19 cellular contexts compared by ENCODE assay signal in the genomic region with DNA sequence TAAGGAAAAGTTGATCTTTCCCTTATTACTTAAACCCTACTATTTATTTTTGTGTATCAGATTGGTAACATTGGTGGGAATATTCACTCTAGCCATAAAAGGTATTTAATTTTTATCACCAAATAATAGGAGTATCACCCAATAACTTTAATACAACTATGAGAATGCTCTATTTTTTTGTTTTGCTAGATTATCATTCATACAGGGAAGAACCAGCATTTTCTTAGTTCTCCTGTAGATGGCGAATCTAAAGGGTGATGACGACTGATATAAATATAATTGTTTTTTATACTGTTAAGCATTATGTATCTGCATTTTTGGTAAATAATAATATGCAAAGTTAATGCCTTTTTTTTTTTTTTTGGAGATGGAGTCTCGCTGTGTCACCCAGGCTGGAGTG. TPM values are rescaled to one million over a fixed set of nuclear protein-coding genes. Genes with fewer than 3 reads are reported as not detected.
DNase-seq lines count a peak whose midpoint lies in the region; ATAC-seq and TF ChIP-seq lines count a peak whose summit lies in the region.
"Had no signal": no experiment of that assay in that cellular context is flagged by ENCODE, and none has a peak within 500 bp of the region (broad histone marks: within the 10 kb centered on the region; RNA-seq: fewer than 3 reads in every experiment).

No MANE protein-coding gene starts in this region.

- H3K36me3 ChIP-seq in A673 (ENCODE audit: insufficient read depth, low read length, poor library complexity, severe bottlenecking) (no peaks in the 10 kb centered on the region), GM23248 (ENCODE audit: low read depth) (no peaks in the 10 kb centered on the region), SK-N-SH (replicated peaks in 1 of 2; ENCODE audit: control insufficient read depth in 1 of 2, insufficient read depth in 2 of 2, low read length in 1 of 2) (no peaks in the 10 kb centered on the region)
- H3K36me3 ChIP-seq: BLaER1 treated with 17β-estradiol and CSF1 and Interleukin-3, amounts not matched to agents 10 nM and 100 nM; Peyer's patch had no signal

- no peaks in the 10 kb centered on the region for H3K4me1 Mint-ChIP-seq in activated naive CD4-positive, alpha-beta T cell treated with anti-CD3 and anti-CD28 coated beads, Interleukin-2, amount 10 ng/mL, durations not matched to agents 7 days and 5 days
- H3K4me1 Mint-ChIP-seq: activated CD4-positive, alpha-beta T cell treated with anti-CD3 and anti-CD28 coated beads, Interleukin-2, amount 10 ng/mL, durations not matched to agents 7 days and 5 days had no signal

- H3K9me3 ChIP-seq in A673 (ENCODE audit: low read depth, low read length, poor library complexity, severe bottlenecking) (no peaks in the 10 kb centered on the region), GM23248 (ENCODE audit: low read depth) (no peaks in the 10 kb centered on the region), SK-N-SH (no peaks in the 10 kb centered on the region)
- H3K9me3 ChIP-seq: BLaER1 treated with 17β-estradiol and CSF1 and Interleukin-3, amounts not matched to agents 10 nM and 100 nM; Peyer's patch; psoas muscle had no signal

- no peaks in the 10 kb centered on the region for H3K9me2 ChIP-seq in GM23248 (ENCODE audit: insufficient read depth)
- no peaks in the 10 kb centered on the region for H3K9me2 ChIP-seq in SK-N-SH

- H3K27me3 Mint-ChIP-seq in activated naive CD4-positive, alpha-beta T cell treated with anti-CD3 and anti-CD28 coated beads, Interleukin-2, amount 10 ng/mL, durations not matched to agents 7 days and 5 days, result no peaks in the 10 kb centered on the region
- H3K27me3 Mint-ChIP-seq: activated CD4-positive, alpha-beta T cell treated with anti-CD3 and anti-CD28 coated beads, Interleukin-2, amount 10 ng/mL, durations not matched to agents 7 days and 5 days had no signal

- no peaks in the 10 kb centered on the region for H4K20me1 ChIP-seq in GM23248 (ENCODE audit: insufficient read depth)
- H4K20me1 ChIP-seq in SK-N-SH (ENCODE audit: insufficient read depth), result no peaks in the 10 kb centered on the region
- H4K20me1 ChIP-seq: BLaER1 treated with 17β-estradiol and CSF1 and Interleukin-3, amounts not matched to agents 10 nM and 100 nM had no signal

- no peaks in the 10 kb centered on the region for H3F3A ChIP-seq in GM23248 (ENCODE audit: insufficient read depth)
- no peaks in the 10 kb centered on the region for H3F3A ChIP-seq in SK-N-SH (replicated peaks; ENCODE audit: insufficient read depth)

- 88% methylated on average over 3 of the region's 3 CpGs for WGBS in GM23248 (ENCODE audit: low coverage in 1 of 2, low lambda C conversion rate in 2 of 2, missing lambda C conversion rate in 2 of 2), 2 experiments
- WGBS in SK-N-SH (ENCODE audit: low lambda C conversion rate), result 86% methylated on average over 3 of the region's 3 CpGs

- H3K27ac Mint-ChIP-seq in activated naive CD4-positive, alpha-beta T cell treated with anti-CD3 and anti-CD28 coated beads, Interleukin-2, amount 10 ng/mL, durations not matched to agents 7 days and 5 days, result no peak overlapping the region
- H3K27ac Mint-ChIP-seq: activated CD4-positive, alpha-beta T cell treated with anti-CD3 and anti-CD28 coated beads, Interleukin-2, amount 10 ng/mL, durations not matched to agents 7 days and 5 days; activated T-helper 2 cell treated with anti-CD3 and anti-CD28 coated beads, Interferon-gamma antibody, Interleukin-2, Interleukin-4, amounts not matched to agents 10 μg/mL and 5 μg/mL and 100 μg/mL, durations not matched to agents 14 hours and 24 hours and 36 hours had no signal

- H3K27ac ChIP-seq in A673 (ENCODE audit: low read depth, low read length, poor library complexity, severe bottlenecking) (no peak overlapping the region), GM23248 (no peak overlapping the region), SK-N-SH (ENCODE audit: low read depth in 2 of 2, low read length in 1 of 2) (no peak overlapping the region)
- H3K27ac ChIP-seq: BLaER1 treated with 17β-estradiol and CSF1 and Interleukin-3, amounts not matched to agents 10 nM and 100 nM; Peyer's patch; psoas muscle had no signal

- no peaks in the 10 kb centered on the region for H3K36me3 Mint-ChIP-seq in activated naive CD4-positive, alpha-beta T cell treated with anti-CD3 and anti-CD28 coated beads, Interleukin-2, amount 10 ng/mL, durations not matched to agents 7 days and 5 days

- H3K9me3 Mint-ChIP-seq in activated naive CD4-positive, alpha-beta T cell treated with anti-CD3 and anti-CD28 coated beads, Interleukin-2, amount 10 ng/mL, durations not matched to agents 7 days and 5 days, result no peaks in the 10 kb centered on the region
- H3K9me3 Mint-ChIP-seq: activated CD4-positive, alpha-beta T cell treated with anti-CD3 and anti-CD28 coated beads, Interleukin-2, amount 10 ng/mL, durations not matched to agents 7 days and 5 days; activated T-helper 2 cell treated with anti-CD3 and anti-CD28 coated beads, Interferon-gamma antibody, Interleukin-2, Interleukin-4, amounts not matched to agents 10 μg/mL and 5 μg/mL and 100 μg/mL, durations not matched to agents 14 hours and 24 hours and 36 hours had no signal

- POLR2A ChIA-PET in A673 (lab: Charles Lee; ENCODE audit: low non-redundant PET), result no interaction called here
- POLR2A ChIA-PET in SK-N-SH (lab: Yijun Ruan, JAX), result no interaction called here

- H3K4me3 ChIP-seq in A673 (ENCODE audit: low read depth, low read length, poor library complexity, severe bottlenecking) (no peak overlapping the region), GM23248 (no peak overlapping the region), SK-N-SH (ENCODE audit: low read depth in 2 of 2, low read length in 1 of 2) (no peak overlapping the region), fibroblast of pulmonary artery (replicated peaks; ENCODE audit: low read depth, low read length) (no peak overlapping the region)
- H3K4me3 ChIP-seq: BLaER1 treated with 17β-estradiol and CSF1 and Interleukin-3, amounts not matched to agents 10 nM and 100 nM; Peyer's patch; psoas muscle had no signal

- no peak for TF ChIP-seq EP300 in SK-N-SH (IDR thresholded peaks at IDR 0.05; ENCODE audit: borderline replicate concordance in 1 of 2, low read depth in 1 of 2, low read length in 1 of 2)

- BruUV-seq in A673 (replicated peaks; lab: Mats Ljungman, UMichigan), result no TSS peak

- no peak overlapping the region for H3K4me3 Mint-ChIP-seq in activated naive CD4-positive, alpha-beta T cell treated with anti-CD3 and anti-CD28 coated beads, Interleukin-2, amount 10 ng/mL, durations not matched to agents 7 days and 5 days
- H3K4me3 Mint-ChIP-seq: activated CD4-positive, alpha-beta T cell treated with anti-CD3 and anti-CD28 coated beads, Interleukin-2, amount 10 ng/mL, durations not matched to agents 7 days and 5 days had no signal

- no peak for DNase-seq in A673 (ENCODE audit: low spot score)
- peak; percentile 15 for DNase-seq in GM23248
- DNase-seq in SK-N-SH, result no peak
- no peak for DNase-seq in fibroblast of pulmonary artery (ENCODE audit: low read depth)
- no peak for DNase-seq in HCEC 1CT
- no peak for DNase-seq in superior temporal gyrus (ENCODE audit: extremely low spot score)
- DNase-seq in activated naive CD4-positive, alpha-beta T cell treated with anti-CD3 and anti-CD28 coated beads, Interleukin-2, amount 10 ng/mL, durations not matched to agents 7 days and 5 days, result no peak
- DNase-seq: activated CD4-positive, alpha-beta T cell treated with anti-CD3 and anti-CD28 coated beads, Interleukin-2, amount 10 ng/mL, durations not matched to agents 7 days and 5 days; effector CD4-positive, alpha-beta T cell; head of caudate nucleus; left cardiac atrium; NCI-H2227 treated with DMSO at 0.1 percent for 48 hours; Peyer's patch; psoas muscle; stimulated activated CD8-positive, alpha-beta memory T cell treated with anti-CD3 and anti-CD28 coated beads, Interleukin-4, amount 100 ng/mL, for 48 hours; trophoblast cell had no signal

- H3K4me1 ChIP-seq in A673 (ENCODE audit: insufficient read depth, low read length, poor library complexity, severe bottlenecking), result no peaks in the 10 kb centered on the region
- H3K4me1 ChIP-seq in GM23248 (ENCODE audit: insufficient read depth), result peaks cover 4% of the 10 kb centered on the region; the same call in 1 of the 2 replicates
- peaks cover 0 to 3% of the 10 kb centered on the region in 2 experiments; a peak in 1 of 4 replicates for H3K4me1 ChIP-seq in SK-N-SH (ENCODE audit: control insufficient read depth in 1 of 2, insufficient read depth in 2 of 2, low read depth in 1 of 2, low read length in 1 of 2)
- H3K4me1 ChIP-seq: BLaER1 treated with 17β-estradiol and CSF1 and Interleukin-3, amounts not matched to agents 10 nM and 100 nM; Peyer's patch had no signal

- peak; percentile 43; the same call in 1 of the 2 replicates for TF ChIP-seq CTCF in A673 (conservative IDR thresholded peaks at IDR 0.05; ENCODE audit: low read depth, low read length)
- peak; percentile 56 for TF ChIP-seq CTCF in SK-N-SH (IDR thresholded peaks at IDR 0.05)
- peak; percentile 37 for TF ChIP-seq CTCF in fibroblast of pulmonary artery (IDR thresholded peaks at IDR 0.05; ENCODE audit: low read length, missing control alignments)

- no peak for TF ChIP-seq RAD21 in SK-N-SH (IDR thresholded peaks at IDR 0.05; ENCODE audit: low read length)

- H2AFZ ChIP-seq in GM23248 (no peak overlapping the region), SK-N-SH (ENCODE audit: low read depth) (no peak overlapping the region)

- in situ Hi-C loops in GM23248 (cut with MboI), result loop anchor here (10.0 kb wide), 1 partner anchor 281 kb away; no protein-coding TSS in a partner anchor

- CTCF ChIA-PET in A673 (lab: Charles Lee) (interaction anchor here (0.7 kb wide), 1 partner anchor 19 kb away, joined by 5 read pairs; no protein-coding TSS in a partner anchor), SK-N-SH (lab: Yijun Ruan, JAX) (interaction anchor here (0.6 kb wide), 1 partner anchor 292 kb away, joined by 3 read pairs; no protein-coding TSS in a partner anchor)
- CTCF ChIA-PET in activated naive CD4-positive, alpha-beta T cell treated with anti-CD3 and anti-CD28 coated beads, Interleukin-2, amount 10 ng/mL, durations not matched to agents 7 days and 5 days (lab: Charles Lee), result no interaction called here

- no peak overlapping the region for H3K4me2 ChIP-seq in GM23248 (ENCODE audit: unreplicated experiment)
- no peak overlapping the region for H3K4me2 ChIP-seq in SK-N-SH
- H3K4me2 ChIP-seq: BLaER1 treated with 17β-estradiol and CSF1 and Interleukin-3, amounts not matched to agents 10 nM and 100 nM had no signal

- no peak for ATAC-seq in HG03520 (IDR thresholded peaks at IDR 0.05; ENCODE audit: unreplicated experiment)
- ATAC-seq: left cardiac atrium, psoas muscle had no signal

- intact Hi-C loops in A673 (cut with micrococcal nuclease; ENCODE audit: unreplicated experiment), result no loop called here

- H3K79me2 ChIP-seq in GM23248 (ENCODE audit: insufficient read depth) (no peaks in the 10 kb centered on the region), SK-N-SH (ENCODE audit: insufficient read depth) (no peaks in the 10 kb centered on the region)

- H3K9ac ChIP-seq in GM23248 (no peak overlapping the region), SK-N-SH (no peak overlapping the region)
- H3K9ac ChIP-seq: BLaER1 treated with 17β-estradiol and CSF1 and Interleukin-3, amounts not matched to agents 10 nM and 100 nM had no signal

- no peaks in the 10 kb centered on the region for H3K27me3 ChIP-seq in A673 (replicated peaks; ENCODE audit: insufficient read depth, low read depth, low read length, poor library complexity)
- no peaks in the 10 kb centered on the region for H3K27me3 ChIP-seq in GM23248 (replicated peaks; ENCODE audit: insufficient read depth)
- H3K27me3 ChIP-seq in SK-N-SH (ENCODE audit: insufficient read depth), result no peaks in the 10 kb centered on the region
- H3K27me3 ChIP-seq: BLaER1 treated with 17β-estradiol and CSF1 and Interleukin-3, amounts not matched to agents 10 nM and 100 nM; Peyer's patch had no signal

RNA-seq across cellular contexts. Expression of a gene that starts 7.9 kb away (rescaled TPM):
- 0.37 and 0.58 TPM in 2 replicates for total RNA-seq in A673 (2021)
- total RNA-seq in GM23248 (2014; rRNA removed; shearing (Covaris generic)), result 3.4 and 4.3 TPM in 2 replicates
- polyA plus RNA-seq in GM23248 (2016; fragmentation: Nextera tagmentation; extraction: Ambion mirVana), result 2.2 and 2.3 TPM in 2 replicates
- polyA plus RNA-seq in SK-N-SH (2012; rRNA removed), result 1.4 and 2.1 TPM in 2 replicates
- polyA plus RNA-seq in SK-N-SH (2012; cell fraction: cytosol; rRNA removed), result 1.0 and 1.9 TPM in 2 replicates
- 3.1 and 3.5 TPM in 2 replicates for polyA plus RNA-seq in SK-N-SH (2012; cell fraction: nucleus; rRNA removed)
